ENCODE assay signal across 14 cellular contexts in genomic region chr18:55988537-55988936, GRCh38.
DNase-seq lines count a peak whose midpoint lies in the region; ATAC-seq, FAIRE-seq and TF ChIP-seq lines count a peak whose summit lies in the region.
"Had no signal": no experiment of that assay in that cellular context is flagged by ENCODE, and none has a peak within 500 bp of the region (broad histone marks: within the 10 kb centered on the region; RNA-seq: fewer than 3 reads in every experiment).

No MANE protein-coding gene starts in this region.

- H2BK15ac ChIP-seq in neuronal stem cell (ENCODE audit: low read length) = no peak overlapping the region

- H3K23ac ChIP-seq in neuronal stem cell (ENCODE audit: low read depth, low read length, poor library complexity) = no peak overlapping the region

- no peak overlapping the region for H3K4ac ChIP-seq in neuronal stem cell (ENCODE audit: low read length)

- no peak overlapping the region for H2AFZ ChIP-seq in neuronal stem cell (ENCODE audit: low read length)

- H3K27ac ChIP-seq in body of pancreas (no peak overlapping the region), right atrium auricular region (peak overlapping the region; percentile 30 to 63), skeletal muscle tissue (ENCODE audit: low read depth, low read length) (peak overlapping the region; percentile 53), neuronal stem cell (replicated peaks; ENCODE audit: low read length) (no peak overlapping the region)

- no peak overlapping the region for H2BK5ac ChIP-seq in neuronal stem cell (ENCODE audit: low read length)

- ATAC-seq in body of pancreas (peak; percentile 67), GM21786 (IDR thresholded peaks at IDR 0.05; ENCODE audit: unreplicated experiment) (no peak)
- ATAC-seq: CD8-positive, alpha-beta T cell had no signal

- peaks cover 16% of the 10 kb centered on the region for H3K36me3 Mint-ChIP-seq in HFFc6 (ENCODE audit: low read depth)
- H3K36me3 Mint-ChIP-seq: CD8-positive, alpha-beta T cell had no signal

- DNase-seq in HFFc6 = peak; percentile 80
- no peak for DNase-seq in body of pancreas
- no peak for DNase-seq in right atrium auricular region (ENCODE audit: low spot score)
- DNase-seq in frontal cortex (ENCODE audit: low spot score in 2 of 2) = no peak
- no peak for DNase-seq in inferior parietal cortex (ENCODE audit: extremely low spot score)
- DNase-seq in neuronal stem cell (ENCODE audit: low spot score) = no peak
- DNase-seq: activated T-cell treated with anti-CD3 and anti-CD28 coated beads, Interleukin-2, amount 50 U/mL, for 1 hour; anterior cingulate cortex; CD8-positive, alpha-beta T cell; NCI-H1092 treated with DMSO at 0.1 percent for 48 hours; NCI-H82; stimulated activated naive CD4-positive, alpha-beta T cell had no signal

- H2AK5ac ChIP-seq in neuronal stem cell (ENCODE audit: low read depth, low read length) = no peak overlapping the region

- H3K9me3 ChIP-seq in body of pancreas (no peaks in the 10 kb centered on the region), right atrium auricular region (peaks cover 0 to 12% of the 10 kb centered on the region in 2 donors), skeletal muscle tissue (ENCODE audit: control insufficient read depth in 3 of 3, low read length in 3 of 3) (peaks cover 0 to 4% (median 4%) of the 10 kb centered on the region in 3 donors), neuronal stem cell (replicated peaks in 1 of 2; ENCODE audit: control insufficient read depth in 2 of 2, insufficient read depth in 1 of 2, low read depth in 1 of 2, low read length in 2 of 2) (peaks cover 0 to 11% of the 10 kb centered on the region in 2 donors)

- no peaks in the 10 kb centered on the region for H3K79me1 ChIP-seq in neuronal stem cell (ENCODE audit: low read depth, low read length)

- WGBS in body of pancreas, 2 donors = 58 to 70% methylated on average over 2 of the region's 2 CpGs
- WGBS in neuronal stem cell (ENCODE audit: extremely low coverage in 2 of 2, insufficient read length in 2 of 2, insufficient replicate concordance in 1 of 2), 2 donors = no CpG with 5 or more reads among the region's 2 CpGs

- H3K27me3 ChIP-seq in body of pancreas = no peaks in the 10 kb centered on the region
- H3K27me3 ChIP-seq in right atrium auricular region = no peaks in the 10 kb centered on the region
- no peaks in the 10 kb centered on the region for H3K27me3 ChIP-seq in skeletal muscle tissue (ENCODE audit: control insufficient read depth in 3 of 3, insufficient read depth in 3 of 3, low read length in 3 of 3)
- no peaks in the 10 kb centered on the region for H3K27me3 ChIP-seq in neuronal stem cell (ENCODE audit: control insufficient read depth in 3 of 3, insufficient read depth in 3 of 3, low read depth in 1 of 3, low read length in 3 of 3)

- no peak overlapping the region for H4K8ac ChIP-seq in neuronal stem cell (ENCODE audit: low read depth, low read length)

- no peak for TF ChIP-seq CTCF in HFFc6 (IDR thresholded peaks at IDR 0.05)
- no peak for TF ChIP-seq CTCF in body of pancreas (IDR thresholded peaks at IDR 0.05)
- TF ChIP-seq CTCF in right atrium auricular region (IDR thresholded peaks at IDR 0.05) = no peak

- no peak overlapping the region for H3K4me2 ChIP-seq in neuronal stem cell (ENCODE audit: insufficient read depth, low read length, poor library complexity, severe bottlenecking)

- H3K18ac ChIP-seq in neuronal stem cell (ENCODE audit: low read length) = no peak overlapping the region

- no peaks in the 10 kb centered on the region for H3K4me1 ChIP-seq in body of pancreas
- peaks cover 0 to 9% of the 10 kb centered on the region in 2 donors for H3K4me1 ChIP-seq in right atrium auricular region
- peaks cover 0 to 5% (median 3%) of the 10 kb centered on the region in 3 donors for H3K4me1 ChIP-seq in skeletal muscle tissue (ENCODE audit: control insufficient read depth in 3 of 3, insufficient read depth in 3 of 3, low read length in 3 of 3)
- H3K4me1 ChIP-seq in neuronal stem cell (ENCODE audit: control insufficient read depth in 2 of 2, insufficient read depth in 1 of 2, low read depth in 1 of 2, low read length in 2 of 2) = no peaks in the 10 kb centered on the region

- H3K27ac Mint-ChIP-seq in HFFc6 = peak overlapping the region; percentile 75
- H3K27ac Mint-ChIP-seq: CD8-positive, alpha-beta T cell had no signal

- H4K91ac ChIP-seq in neuronal stem cell (ENCODE audit: low read depth, low read length, poor library complexity) = no peak overlapping the region

- no peak for FAIRE-seq in frontal cortex (lab: Jason Lieb, UNC)

- no peak overlapping the region for H2BK120ac ChIP-seq in neuronal stem cell (ENCODE audit: low read depth, low read length)

- H3K4me3 ChIP-seq in body of pancreas = no peak overlapping the region
- no peak overlapping the region for H3K4me3 ChIP-seq in right atrium auricular region
- peak overlapping the region; percentile 10 to 42 (median 41) for H3K4me3 ChIP-seq in skeletal muscle tissue (ENCODE audit: low read length in 3 of 3)
- H3K4me3 ChIP-seq in neuronal stem cell (ENCODE audit: low read length in 2 of 2) = no peak overlapping the region

- no peak overlapping the region for H3K4me3 Mint-ChIP-seq in HFFc6
- H3K4me3 Mint-ChIP-seq: CD8-positive, alpha-beta T cell had no signal

- peaks cover 15% of the 10 kb centered on the region for H3K9me3 Mint-ChIP-seq in HFFc6

- H2BK12ac ChIP-seq in neuronal stem cell (ENCODE audit: low read length) = no peak overlapping the region

- no peaks in the 10 kb centered on the region; the same call in 1 of the 2 replicates for H3K27me3 Mint-ChIP-seq in HFFc6 (ENCODE audit: insufficient read depth)

- no peak for TF ChIP-seq POLR2A in body of pancreas (IDR thresholded peaks at IDR 0.05)

- peak overlapping the region in 1 of 3 donors; percentile 26 for H3K9ac ChIP-seq in skeletal muscle tissue (ENCODE audit: low read depth in 1 of 3, low read length in 3 of 3)
- no peak overlapping the region for H3K9ac ChIP-seq in neuronal stem cell (ENCODE audit: low read depth, low read length, poor library complexity)

- H3K36me3 ChIP-seq in body of pancreas (replicated peaks in 1 of 2; ENCODE audit: insufficient read depth in 1 of 2, low read depth in 2 of 2) (no peaks in the 10 kb centered on the region), right atrium auricular region (no peaks in the 10 kb centered on the region), skeletal muscle tissue (ENCODE audit: control insufficient read depth in 3 of 3, insufficient read depth in 3 of 3, low read length in 3 of 3) (no peaks in the 10 kb centered on the region), neuronal stem cell (replicated peaks in 1 of 2; ENCODE audit: control insufficient read depth in 2 of 2, insufficient read depth in 2 of 2, low read length in 2 of 2) (no peaks in the 10 kb centered on the region)

- H3K14ac ChIP-seq in neuronal stem cell (ENCODE audit: low read length) = no peak overlapping the region

- peaks cover 17% of the 10 kb centered on the region for H3K4me1 Mint-ChIP-seq in HFFc6 (ENCODE audit: low read depth)

- intact Hi-C loops in body of pancreas (cut with DNase I) = no loop called here

Comparison
In these comparisons a context has a peak if more than half of its experiments do, and no peak if none do; other contexts are left out.
1. H3K27ac ChIP-seq: peak in right atrium auricular region (2 of 2) and skeletal muscle tissue (single experiment); none in body of pancreas (0 of 4) and neuronal stem cell (single experiment).
2. H3K4me3 ChIP-seq: peak in skeletal muscle tissue (3 of 3); none in body of pancreas (0 of 2), right atrium auricular region (0 of 2) and neuronal stem cell (0 of 2).